Comparison of ENCODE assay signal across 31 cellular contexts in the genomic region with DNA sequence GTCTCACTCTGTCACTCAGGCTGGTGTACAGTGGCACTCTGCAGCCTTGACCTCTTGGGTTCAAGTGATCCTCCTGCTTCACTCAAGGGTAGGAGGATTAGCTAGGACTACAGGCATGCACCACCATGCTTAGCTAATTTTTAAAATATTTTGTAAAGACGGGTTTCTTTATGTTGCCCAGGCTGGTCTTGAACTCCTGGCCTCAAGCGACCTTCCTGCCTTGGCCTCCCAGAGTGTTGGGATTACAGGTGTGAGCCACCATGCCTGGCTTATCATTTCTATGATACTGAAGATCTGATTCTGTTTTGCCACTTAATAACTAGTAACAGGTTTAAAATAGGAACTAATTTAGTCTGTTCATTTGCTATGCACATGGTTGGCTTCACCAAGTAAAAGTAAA. TPM values are rescaled to one million over a fixed set of nuclear protein-coding genes. Genes with fewer than 3 reads are reported as not detected.
"Had no signal": no experiment of that assay in that cellular context is flagged by ENCODE, and none has a peak within 500 bp of the region (broad histone marks: within the 10 kb centered on the region; RNA-seq: fewer than 3 reads in every experiment).

No MANE protein-coding gene starts in this region.

- H3K27ac ChIP-seq: coronary artery, dorsolateral prefrontal cortex, epithelial cell of prostate, esophagus squamous epithelium, gastrocnemius medialis, heart right ventricle, left lung, lower lobe of right lung had no signal

- H3K4me3 ChIP-seq: coronary artery, dorsolateral prefrontal cortex, esophagus squamous epithelium, gastrocnemius medialis, heart right ventricle, left lung, lower lobe of right lung, mucosa of descending colon had no signal

- H3K27ac Mint-ChIP-seq: mesothelial cell of epicardium had no signal

- FAIRE-seq: colon, islet of Langerhans, keratinocyte had no signal

- H3K4me1 Mint-ChIP-seq: mesothelial cell of epicardium had no signal

- H3K27me3 ChIP-seq: dorsolateral prefrontal cortex, esophagus squamous epithelium, gastrocnemius medialis, heart right ventricle, left lung had no signal

- ATAC-seq: esophagus mucosa, gastrocnemius medialis, heart right ventricle, left cardiac atrium, left lung, left ventricle myocardium superior, lower lobe of right lung, mucosa of descending colon had no signal

- DNase-seq: dorsolateral prefrontal cortex; effector CD4-positive, alpha-beta T cell; effector memory CD4-positive, alpha-beta T cell; erythroblast; esophagus squamous epithelium; foreskin fibroblast; foreskin melanocyte; gastrocnemius medialis; glutamatergic neuron; head of caudate nucleus; heart right ventricle; hippocampal formation; left cardiac atrium; left lung; left ventricle myocardium superior; lower lobe of right lung; mesenchymal stem cell; mucosa of descending colon had no signal

- H3K9me3 ChIP-seq: esophagus squamous epithelium, gastrocnemius medialis, heart right ventricle, left lung, lower lobe of right lung, mucosa of descending colon had no signal

- H3K4me1 ChIP-seq: left lung had no signal

- H3K4me3 Mint-ChIP-seq: mesothelial cell of epicardium had no signal

RNA-seq across cellular contexts. Expression of gene GNAT2, which starts 37.4 kb away (rescaled TPM):
- total RNA-seq: cerebellum, dermis blood vessel endothelial cell, esophagus mucosa, esophagus squamous epithelium, gastrocnemius medialis, glomerular endothelial cell, heart right ventricle, kidney epithelial cell, left cardiac atrium, left lung, left ventricle myocardium superior, lower leg skin, lower lobe of right lung, mesenteric fat pad, mesothelial cell of epicardium, mucosa of descending colon had no signal

RNA-seq across cellular contexts. Expression of gene GPR61, which starts 42.3 kb away (rescaled TPM):
- total RNA-seq: dermis blood vessel endothelial cell, esophagus mucosa, esophagus squamous epithelium, gastrocnemius medialis, glomerular endothelial cell, kidney epithelial cell, left lung, lower lobe of right lung, mesenteric fat pad, mesothelial cell of epicardium had no signal
- polyA plus RNA-seq: heart right ventricle, keratinocyte had no signal
